ENCODE assay signal across 35 cellular contexts in genomic region chr2:222280795-222281194, GRCh38. TPM values are rescaled to one million over a fixed set of nuclear protein-coding genes. Genes with fewer than 3 reads are reported as not detected.
"Had no signal": no experiment of that assay in that cellular context is flagged by ENCODE, and none has a peak within 500 bp of the region (broad histone marks: within the 10 kb centered on the region; RNA-seq: fewer than 3 reads in every experiment).

No MANE protein-coding gene starts in this region.

- ATAC-seq: activated CD8-positive, alpha-beta memory T cell treated with anti-CD3 and anti-CD28 coated beads, Interleukin-2, amount 10 ng/mL, durations not matched to agents 7 days and 5 days; activated CD8-positive, alpha-beta T cell treated with anti-CD3 and anti-CD28 coated beads for 36 hours; activated naive CD8-positive, alpha-beta T cell treated with anti-CD3 and anti-CD28 coated beads, Interleukin-2, amount 50 U/mL, for 24 hours; left lobe of liver; lower lobe of right lung; naive thymus-derived CD4-positive, alpha-beta T cell; stimulated activated effector memory CD8-positive, alpha-beta T cell treated with anti-CD3 and anti-CD28 coated beads, Interleukin-12 subunit alpha, Interleukin-12 subunit beta, amount 100 ng/mL, for 72 hours had no signal

- H3K36me3 Mint-ChIP-seq: activated CD8-positive, alpha-beta memory T cell treated with anti-CD3 and anti-CD28 coated beads, Interleukin-2, amount 10 ng/mL, durations not matched to agents 7 days and 5 days; activated naive CD4-positive, alpha-beta T cell treated with anti-CD3 and anti-CD28 coated beads, Interleukin-2, amount 10 ng/mL, durations not matched to agents 7 days and 5 days; immature natural killer cell; naive thymus-derived CD4-positive, alpha-beta T cell; stimulated activated effector memory CD8-positive, alpha-beta T cell treated with anti-CD3 and anti-CD28 coated beads, Interleukin-12 subunit alpha, Interleukin-12 subunit beta, amount 100 ng/mL, for 72 hours had no signal

- DNase-seq: activated CD4-positive, alpha-beta T cell treated with anti-CD3 and anti-CD28 coated beads, Interleukin-2, amount 10 ng/mL, durations not matched to agents 7 days and 5 days; activated CD4-positive, CD25-positive, alpha-beta regulatory T cell treated with anti-CD3 and anti-CD28 coated beads, Interleukin-2, amount 50 U/mL, for 72 hours; activated CD8-positive, alpha-beta memory T cell treated with anti-CD3 and anti-CD28 coated beads, Interleukin-2, amount 10 ng/mL, durations not matched to agents 7 days and 5 days; activated CD8-positive, alpha-beta T cell treated with anti-CD3 and anti-CD28 coated beads for 36 hours; activated effector memory CD4-positive, alpha-beta T cell treated with anti-CD3 and anti-CD28 coated beads, Interleukin-2, amount 50 U/mL, for 16 hours; activated naive CD4-positive, alpha-beta T cell treated with anti-CD3 and anti-CD28 coated beads, Interleukin-2, amount 10 ng/mL, durations not matched to agents 7 days and 5 days; activated naive CD8-positive, alpha-beta T cell treated with anti-CD3 and anti-CD28 coated beads, Interleukin-2, amount 50 U/mL, for 24 hours; activated T-cell treated with anti-CD3 and anti-CD28 coated beads for 4 hours; anterior cingulate cortex; central memory CD4-positive, alpha-beta T cell; dermis blood vessel endothelial cell; effector CD8-positive, alpha-beta T cell; glutamatergic neuron; immature natural killer cell; lower lobe of right lung; mesendoderm; naive thymus-derived CD4-positive, alpha-beta T cell; stimulated activated CD4-positive, alpha-beta T cell treated with anti-CD3 and anti-CD28 coated beads, Interleukin-1b, Interleukin-23, amount 100 ng/mL, for 48 hours; stomach; WERI-Rb-1 had no signal

- H3K27ac ChIP-seq: hepatocyte, lower lobe of right lung, right atrium auricular region, skin epidermis, stomach, suprapubic skin, tibial nerve, WERI-Rb-1 had no signal

- H2AFZ ChIP-seq: hepatocyte had no signal

- H3K9me3 Mint-ChIP-seq: activated CD4-positive, alpha-beta T cell treated with anti-CD3 and anti-CD28 coated beads, Interleukin-2, amount 10 ng/mL, durations not matched to agents 7 days and 5 days; activated CD8-positive, alpha-beta T cell treated with anti-CD3 and anti-CD28 coated beads for 36 hours; activated naive CD4-positive, alpha-beta T cell treated with anti-CD3 and anti-CD28 coated beads, Interleukin-2, amount 10 ng/mL, durations not matched to agents 7 days and 5 days; activated naive CD8-positive, alpha-beta T cell treated with anti-CD3 and anti-CD28 coated beads, Interleukin-2, amount 50 U/mL, for 24 hours; stimulated activated effector memory CD8-positive, alpha-beta T cell treated with anti-CD3 and anti-CD28 coated beads, Interleukin-12 subunit alpha, Interleukin-12 subunit beta, amount 100 ng/mL, for 72 hours had no signal

- FAIRE-seq: frontal cortex, urothelium cell line had no signal

- H3K79me2 ChIP-seq: hepatocyte had no signal

- H3K4me2 ChIP-seq: hepatocyte had no signal

- H3K36me3 ChIP-seq: lower lobe of right lung, right atrium auricular region, stomach, suprapubic skin, tibial nerve, WERI-Rb-1 had no signal

- H3K9me3 ChIP-seq: lower lobe of right lung, right atrium auricular region, stomach, suprapubic skin, tibial nerve had no signal

- H3K4me1 ChIP-seq: lower lobe of right lung, right atrium auricular region, stomach, suprapubic skin, tibial nerve had no signal

- H3K27me3 ChIP-seq: right atrium auricular region had no signal

- H3K4me3 ChIP-seq: hepatocyte, lower lobe of right lung, right atrium auricular region, skin epidermis, stomach, suprapubic skin, tibial nerve had no signal

- H3K4me1 Mint-ChIP-seq: activated CD4-positive, alpha-beta T cell treated with anti-CD3 and anti-CD28 coated beads, Interleukin-2, amount 10 ng/mL, durations not matched to agents 7 days and 5 days; activated CD8-positive, alpha-beta memory T cell treated with anti-CD3 and anti-CD28 coated beads, Interleukin-2, amount 10 ng/mL, durations not matched to agents 7 days and 5 days; activated naive CD4-positive, alpha-beta T cell treated with anti-CD3 and anti-CD28 coated beads, Interleukin-2, amount 10 ng/mL, durations not matched to agents 7 days and 5 days; activated naive CD8-positive, alpha-beta T cell treated with anti-CD3 and anti-CD28 coated beads, Interleukin-2, amount 50 U/mL, for 24 hours; immature natural killer cell; naive thymus-derived CD4-positive, alpha-beta T cell; stimulated activated effector memory CD8-positive, alpha-beta T cell treated with anti-CD3 and anti-CD28 coated beads, Interleukin-12 subunit alpha, Interleukin-12 subunit beta, amount 100 ng/mL, for 72 hours had no signal

- H3K27ac Mint-ChIP-seq: activated CD4-positive, alpha-beta T cell treated with anti-CD3 and anti-CD28 coated beads, Interleukin-2, amount 10 ng/mL, durations not matched to agents 7 days and 5 days; activated CD8-positive, alpha-beta memory T cell treated with anti-CD3 and anti-CD28 coated beads, Interleukin-2, amount 10 ng/mL, durations not matched to agents 7 days and 5 days; activated CD8-positive, alpha-beta T cell treated with anti-CD3 and anti-CD28 coated beads for 36 hours; activated naive CD4-positive, alpha-beta T cell treated with anti-CD3 and anti-CD28 coated beads, Interleukin-2, amount 10 ng/mL, durations not matched to agents 7 days and 5 days; activated naive CD8-positive, alpha-beta T cell treated with anti-CD3 and anti-CD28 coated beads, Interleukin-2, amount 50 U/mL, for 24 hours; brain; immature natural killer cell; naive thymus-derived CD4-positive, alpha-beta T cell; stimulated activated effector memory CD8-positive, alpha-beta T cell treated with anti-CD3 and anti-CD28 coated beads, Interleukin-12 subunit alpha, Interleukin-12 subunit beta, amount 100 ng/mL, for 72 hours had no signal

- H3K4me3 Mint-ChIP-seq: activated CD4-positive, alpha-beta T cell treated with anti-CD3 and anti-CD28 coated beads, Interleukin-2, amount 10 ng/mL, durations not matched to agents 7 days and 5 days; activated CD8-positive, alpha-beta memory T cell treated with anti-CD3 and anti-CD28 coated beads, Interleukin-2, amount 10 ng/mL, durations not matched to agents 7 days and 5 days; activated CD8-positive, alpha-beta T cell treated with anti-CD3 and anti-CD28 coated beads for 36 hours; activated naive CD4-positive, alpha-beta T cell treated with anti-CD3 and anti-CD28 coated beads, Interleukin-2, amount 10 ng/mL, durations not matched to agents 7 days and 5 days; activated naive CD8-positive, alpha-beta T cell treated with anti-CD3 and anti-CD28 coated beads, Interleukin-2, amount 50 U/mL, for 24 hours; brain; immature natural killer cell; naive thymus-derived CD4-positive, alpha-beta T cell; stimulated activated effector memory CD8-positive, alpha-beta T cell treated with anti-CD3 and anti-CD28 coated beads, Interleukin-12 subunit alpha, Interleukin-12 subunit beta, amount 100 ng/mL, for 72 hours had no signal

RNA-seq across cellular contexts. Expression of gene PAX3, which starts 18.0 kb away (rescaled TPM):
- total RNA-seq: activated CD4-positive, alpha-beta T cell treated with anti-CD3 and anti-CD28 coated beads, Interleukin-2, amount 10 ng/mL, durations not matched to agents 7 days and 5 days; activated CD8-positive, alpha-beta memory T cell treated with anti-CD3 and anti-CD28 coated beads, Interleukin-2, amount 10 ng/mL, durations not matched to agents 7 days and 5 days; activated CD8-positive, alpha-beta T cell treated with anti-CD3 and anti-CD28 coated beads for 36 hours; dermis blood vessel endothelial cell; frontal cortex; hepatocyte; kidney epithelial cell; left lobe of liver; lower lobe of right lung; mucosa of gallbladder; naive thymus-derived CD4-positive, alpha-beta T cell; osteoblast; stomach; T-helper 2 cell treated with Interferon-gamma antibody and Interleukin-4, amounts not matched to agents 100 ng/mL and 5 ng/mL, for 36 hours; tibial nerve had no signal
- polyA plus RNA-seq: esophagus; hepatocyte; immature natural killer cell; naive thymus-derived CD4-positive, alpha-beta T cell; stomach had no signal
